ENCODE assay signal across 10 cellular contexts in the genomic region with DNA sequence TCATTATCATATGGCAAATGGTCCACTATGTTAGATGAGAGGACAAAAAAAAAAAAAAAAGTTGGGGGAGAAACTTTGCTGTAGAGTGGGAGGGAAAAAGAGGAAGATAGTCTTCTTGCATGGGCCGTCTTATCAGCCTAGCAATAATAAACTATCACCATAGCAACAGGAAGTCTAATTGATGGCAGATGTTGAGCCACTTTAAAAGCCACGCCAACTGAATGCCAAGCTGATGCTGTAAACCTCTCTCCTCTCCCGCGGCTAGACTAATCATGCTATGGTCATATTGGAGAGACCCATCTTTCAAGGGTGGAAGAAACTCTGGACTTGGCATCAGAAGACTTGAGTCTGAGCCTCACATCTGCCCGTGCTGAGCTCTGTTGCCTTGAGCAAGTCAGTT.
DNase-seq lines count a peak whose midpoint lies in the region; ATAC-seq and TF ChIP-seq lines count a peak whose summit lies in the region.
"Had no signal": no experiment of that assay in that cellular context is flagged by ENCODE, and none has a peak within 500 bp of the region (broad histone marks: within the 10 kb centered on the region; RNA-seq: fewer than 3 reads in every experiment).

No MANE protein-coding gene starts in this region.

- POLR2A ChIA-PET in A673 (lab: Charles Lee; ENCODE audit: low non-redundant PET), result no interaction called here
- POLR2A ChIA-PET in activated CD4-positive, alpha-beta T cell treated with anti-CD3 and anti-CD28 coated beads, Interleukin-2, amount 10 ng/mL, durations not matched to agents 7 days and 5 days (lab: Charles Lee), result no interaction called here

- intact Hi-C loops in A673 (cut with micrococcal nuclease; ENCODE audit: unreplicated experiment), result no loop called here
- intact Hi-C loops in heart right ventricle (cut with DNase I), result loop anchor here in 7 of 10 donors (10.0 kb wide), 8 partner anchors 378 to 908 kb away; partner anchors contain the start of genes FGGY (in 1 of the 7) and JUN (in 1 of the 7)

- in situ Hi-C loops in GM13977 (cut with MboI; ENCODE audit: low pct_unique_long_range_greater_than_20kb, low sequenced_read_pairs, unreplicated experiment), result no loop called here

- peak in 6 of 8 donors; percentile 39 to 71 (median 56) for ATAC-seq in heart right ventricle

- H3K27me3 ChIP-seq in A673 (replicated peaks; ENCODE audit: insufficient read depth, low read depth, low read length, poor library complexity) (no peaks in the 10 kb centered on the region), heart right ventricle (no peaks in the 10 kb centered on the region), tibial nerve (no peaks in the 10 kb centered on the region)

- H3K27me3 Mint-ChIP-seq in activated CD4-positive, alpha-beta T cell treated with anti-CD3 and anti-CD28 coated beads, Interleukin-2, amount 10 ng/mL, durations not matched to agents 7 days and 5 days, result no peaks in the 10 kb centered on the region

- WGBS in heart right ventricle, 2 donors, result 56 to 61% methylated on average over 5 of the region's 5 CpGs
- WGBS in tibial nerve, 2 donors, result 45 to 62% methylated on average over 5 of the region's 5 CpGs

- no peaks in the 10 kb centered on the region for H3K9me3 Mint-ChIP-seq in activated CD4-positive, alpha-beta T cell treated with anti-CD3 and anti-CD28 coated beads, Interleukin-2, amount 10 ng/mL, durations not matched to agents 7 days and 5 days

- no peak overlapping the region for H3K4me3 Mint-ChIP-seq in activated CD4-positive, alpha-beta T cell treated with anti-CD3 and anti-CD28 coated beads, Interleukin-2, amount 10 ng/mL, durations not matched to agents 7 days and 5 days

- H3K36me3 ChIP-seq in A673 (ENCODE audit: insufficient read depth, low read length, poor library complexity, severe bottlenecking) (no peaks in the 10 kb centered on the region), heart right ventricle (no peaks in the 10 kb centered on the region), tibial nerve (no peaks in the 10 kb centered on the region)

- no TSS peak for BruUV-seq in A673 (replicated peaks; lab: Mats Ljungman, UMichigan)

- H3K27ac Mint-ChIP-seq in activated CD4-positive, alpha-beta T cell treated with anti-CD3 and anti-CD28 coated beads, Interleukin-2, amount 10 ng/mL, durations not matched to agents 7 days and 5 days, result no peak overlapping the region

- no peaks in the 10 kb centered on the region for H3K9me3 ChIP-seq in A673 (ENCODE audit: low read depth, low read length, poor library complexity, severe bottlenecking)
- no peaks in the 10 kb centered on the region for H3K9me3 ChIP-seq in heart right ventricle
- H3K9me3 ChIP-seq in tibial nerve, result no peaks in the 10 kb centered on the region

- CTCF ChIA-PET in A673 (lab: Charles Lee), result interaction anchor here (0.7 kb wide), 2 partner anchors 13 to 1287 kb away, joined by 6 read pairs; no protein-coding TSS in a partner anchor
- CTCF ChIA-PET in activated CD4-positive, alpha-beta T cell treated with anti-CD3 and anti-CD28 coated beads, Interleukin-2, amount 10 ng/mL, durations not matched to agents 7 days and 5 days (lab: Charles Lee), result interaction anchor here (1.3 kb wide), 1 partner anchor 18 kb away, joined by 3 read pairs; no protein-coding TSS in a partner anchor

- peak; percentile 85 for DNase-seq in A673 (ENCODE audit: low spot score)
- DNase-seq in HS-5 (ENCODE audit: low read depth), result peak; percentile 91
- DNase-seq in OCI-M1 (lab: John Stamatoyannopoulos, UW), result peak; percentile 76
- DNase-seq in heart right ventricle, result no peak
- DNase-seq in tibial nerve (ENCODE audit: low spot score in 2 of 2), result no peak
- no peak for DNase-seq in activated CD4-positive, alpha-beta T cell treated with anti-CD3 and anti-CD28 coated beads, Interleukin-2, amount 10 ng/mL, durations not matched to agents 7 days and 5 days
- no peak for DNase-seq in anterior cingulate cortex (lab: John Stamatoyannopoulos, UW)
- DNase-seq in GM13977 (ENCODE audit: low spot score), result no peak
- DNase-seq: DND-41, SHP77 treated with DMSO at 0.1 percent for 48 hours had no signal

- TF ChIP-seq CTCF in A673 (conservative IDR thresholded peaks at IDR 0.05; ENCODE audit: low read depth, low read length) (no peak), heart right ventricle (IDR thresholded peaks at IDR 0.05) (no peak), tibial nerve (IDR thresholded peaks at IDR 0.05) (no peak), GM13977 (IDR thresholded peaks at IDR 0.05; ENCODE audit: extremely low read depth, insufficient read depth, missing control alignments) (no peak)

- H3K4me1 Mint-ChIP-seq in activated CD4-positive, alpha-beta T cell treated with anti-CD3 and anti-CD28 coated beads, Interleukin-2, amount 10 ng/mL, durations not matched to agents 7 days and 5 days, result peaks cover 13% of the 10 kb centered on the region

- TF ChIP-seq EP300 in tibial nerve (IDR thresholded peaks at IDR 0.05), result peak in 1 of 2 donors; percentile 57

- H3K4me1 ChIP-seq in A673 (ENCODE audit: insufficient read depth, low read length, poor library complexity, severe bottlenecking), result peaks cover 10% of the 10 kb centered on the region
- peaks cover 0 to 48% (median 12%) of the 10 kb centered on the region in 9 donors for H3K4me1 ChIP-seq in heart right ventricle
- H3K4me1 ChIP-seq in tibial nerve, result peaks cover 0 to 47% (median 17%) of the 10 kb centered on the region in 4 donors

- H3K27ac ChIP-seq in A673 (ENCODE audit: low read depth, low read length, poor library complexity, severe bottlenecking) (no peak overlapping the region), heart right ventricle (peak overlapping the region in 3 of 10 donors; percentile 12 to 69 (median 57)), tibial nerve (peak overlapping the region in 2 of 4 donors; percentile 42 to 78)

- no peaks in the 10 kb centered on the region for H3K36me3 Mint-ChIP-seq in activated CD4-positive, alpha-beta T cell treated with anti-CD3 and anti-CD28 coated beads, Interleukin-2, amount 10 ng/mL, durations not matched to agents 7 days and 5 days (ENCODE audit: low read depth)

- TF ChIP-seq POLR2A in tibial nerve (IDR thresholded peaks at IDR 0.05), result no peak

- H3K4me3 ChIP-seq in A673 (ENCODE audit: low read depth, low read length, poor library complexity, severe bottlenecking) (no peak overlapping the region), heart right ventricle (no peak overlapping the region), tibial nerve (no peak overlapping the region)

Comparison
In these comparisons a context has a peak if more than half of its experiments do, and no peak if none do; other contexts are left out.
1. DNase-seq: peak in A673 (single experiment), HS-5 (single experiment) and OCI-M1 (single experiment); none in heart right ventricle (0 of 2), tibial nerve (0 of 2), activated CD4-positive, alpha-beta T cell treated with anti-CD3 and anti-CD28 coated beads, Interleukin-2, amount 10 ng/mL, durations not matched to agents 7 days and 5 days (single experiment), anterior cingulate cortex (0 of 58) and GM13977 (single experiment).